ENCODE assay signal across 14 cellular contexts in the genomic region with DNA sequence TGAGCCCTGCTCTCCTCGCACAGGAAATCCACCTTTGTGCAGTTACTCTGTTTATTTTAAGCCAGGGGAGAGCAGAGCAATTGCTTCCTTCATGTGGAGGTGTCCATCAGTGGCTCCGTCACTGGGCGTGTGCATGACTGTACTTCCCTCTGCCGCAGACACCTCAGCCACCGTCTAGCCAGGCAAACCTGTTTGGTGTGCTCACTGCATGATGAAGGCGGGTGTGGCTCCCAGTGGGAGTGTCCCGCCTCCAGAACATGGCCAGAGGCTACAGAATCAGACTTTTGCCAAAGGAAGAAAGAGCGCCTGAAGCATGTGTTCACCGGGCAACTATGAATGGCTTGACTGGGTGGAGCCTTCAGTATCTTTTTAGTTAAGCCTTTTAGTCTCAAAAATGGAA. TPM values are rescaled to one million over a fixed set of nuclear protein-coding genes. Genes with fewer than 3 reads are reported as not detected.
DNase-seq lines count a peak whose midpoint lies in the region; ATAC-seq, FAIRE-seq and TF ChIP-seq lines count a peak whose summit lies in the region.
"Had no signal": no experiment of that assay in that cellular context is flagged by ENCODE, and none has a peak within 500 bp of the region (broad histone marks: within the 10 kb centered on the region; RNA-seq: fewer than 3 reads in every experiment).

No MANE protein-coding gene starts in this region.

- H3K27me3 ChIP-seq in mucosa of rectum (ENCODE audit: control insufficient read depth in 2 of 2, insufficient read depth in 2 of 2, low read length in 2 of 2) (no peaks in the 10 kb centered on the region), gastrocnemius medialis (no peaks in the 10 kb centered on the region)
- H3K27me3 ChIP-seq: right lobe of liver, SJSA1 had no signal

- no peak overlapping the region for H3K9ac ChIP-seq in mucosa of rectum (ENCODE audit: low read depth in 1 of 2, low read length in 2 of 2)

- no peaks in the 10 kb centered on the region for H3K9me3 Mint-ChIP-seq in activated T-helper 17 cell treated with anti-CD3 and anti-CD28 coated beads, Interleukin-2, amount 50 U/mL, for 72 hours
- H3K9me3 Mint-ChIP-seq: memory B cell had no signal

- TF ChIP-seq POLR2A in GM12892 (IDR thresholded peaks at IDR 0.05; ENCODE audit: low read depth, low read length) (no peak), gastrocnemius medialis (IDR thresholded peaks at IDR 0.05) (no peak)

- H3K9me3 ChIP-seq in mucosa of rectum (ENCODE audit: control insufficient read depth in 2 of 2, low read length in 2 of 2) = no peaks in the 10 kb centered on the region
- H3K9me3 ChIP-seq in gastrocnemius medialis = no peaks in the 10 kb centered on the region
- H3K9me3 ChIP-seq: right lobe of liver, SJSA1 had no signal

- TF ChIP-seq CTCF in gastrocnemius medialis (IDR thresholded peaks at IDR 0.05 in 4 of 5, conservative IDR thresholded peaks at IDR 0.05 in 1 of 5) = no peak

- H3K4me3 ChIP-seq in mucosa of rectum (ENCODE audit: low read length in 2 of 2) (no peak overlapping the region), gastrocnemius medialis (no peak overlapping the region)
- H3K4me3 ChIP-seq: right lobe of liver, SJSA1 had no signal

- intact Hi-C loops in gastrocnemius medialis (cut with DNase I; ENCODE audit: low total_unique reads) = no loop called here

- H3K27me3 Mint-ChIP-seq in activated T-helper 17 cell treated with anti-CD3 and anti-CD28 coated beads, Interleukin-2, amount 50 U/mL, for 72 hours = peaks cover 7% of the 10 kb centered on the region

- no peaks in the 10 kb centered on the region for H3K4me1 Mint-ChIP-seq in activated T-helper 17 cell treated with anti-CD3 and anti-CD28 coated beads, Interleukin-2, amount 50 U/mL, for 72 hours
- H3K4me1 Mint-ChIP-seq: memory B cell had no signal

- no peaks in the 10 kb centered on the region for H3K36me3 Mint-ChIP-seq in activated T-helper 17 cell treated with anti-CD3 and anti-CD28 coated beads, Interleukin-2, amount 50 U/mL, for 72 hours (ENCODE audit: low read depth)
- H3K36me3 Mint-ChIP-seq: memory B cell had no signal

- in situ Hi-C loops in T47D (cut with HindIII; ENCODE audit: low pct_unique_long_range_greater_than_20kb, low sequenced_read_pairs) = no loop called here
- in situ Hi-C loops in gastrocnemius medialis (cut with MboI; ENCODE audit: low sequenced_read_pairs in 4 of 4) = no loop called here

- no peak overlapping the region for H3K4me3 Mint-ChIP-seq in activated T-helper 17 cell treated with anti-CD3 and anti-CD28 coated beads, Interleukin-2, amount 50 U/mL, for 72 hours
- H3K4me3 Mint-ChIP-seq: memory B cell had no signal

- H3K27ac Mint-ChIP-seq in activated T-helper 17 cell treated with anti-CD3 and anti-CD28 coated beads, Interleukin-2, amount 50 U/mL, for 72 hours = no peak overlapping the region
- H3K27ac Mint-ChIP-seq: memory B cell had no signal

- H3K27ac ChIP-seq in mucosa of rectum (ENCODE audit: low read depth in 2 of 2, low read length in 2 of 2) (peak overlapping the region; percentile 56 to 57), gastrocnemius medialis (no peak overlapping the region)
- H3K27ac ChIP-seq: right lobe of liver, SJSA1 had no signal

- DNase-seq in DMS153 treated with DMSO at 0.1 percent for 48 hours (lab: John Stamatoyannopoulos, UW; ENCODE audit: unreplicated experiment) = peak; percentile 91
- peak; percentile 64 for DNase-seq in NCI-H2029 (lab: John Stamatoyannopoulos, UW)
- peak; percentile 83 to 99 for DNase-seq in T47D (ENCODE audit: low read depth in 1 of 2, low spot score in 1 of 2)
- no peak for DNase-seq in GM12892 (ENCODE audit: insufficient read length)
- DNase-seq in NCI-H2227 (lab: John Stamatoyannopoulos, UW; ENCODE audit: unreplicated experiment) = no peak
- no peak for DNase-seq in gastrocnemius medialis
- DNase-seq: anterior cingulate cortex, NCI-H187, right lobe of liver had no signal

- ATAC-seq in activated T-helper 17 cell treated with anti-CD3 and anti-CD28 coated beads, Interleukin-2, amount 50 U/mL, for 72 hours (replicated peaks) = no peak
- no peak for ATAC-seq in gastrocnemius medialis

- FAIRE-seq in GM12892 (lab: Jason Lieb, UNC) = no peak

- no peaks in the 10 kb centered on the region for H3K36me3 ChIP-seq in mucosa of rectum (ENCODE audit: control insufficient read depth in 2 of 2, insufficient read depth in 2 of 2, low read length in 2 of 2)
- no peaks in the 10 kb centered on the region for H3K36me3 ChIP-seq in gastrocnemius medialis
- H3K36me3 ChIP-seq: right lobe of liver, SJSA1 had no signal

- no peaks in the 10 kb centered on the region for H3K4me1 ChIP-seq in mucosa of rectum (ENCODE audit: control insufficient read depth in 2 of 2, insufficient read depth in 2 of 2, low read length in 2 of 2)
- no peaks in the 10 kb centered on the region for H3K4me1 ChIP-seq in gastrocnemius medialis
- H3K4me1 ChIP-seq: right lobe of liver had no signal

RNA-seq across cellular contexts. Expression of a gene that starts 26.1 kb away (rescaled TPM):
- polyA plus RNA-seq in GM12892 (2012; ENCODE audit: missing spikeins) = 0.30 TPM
- total RNA-seq in activated T-helper 17 cell treated with anti-CD3 and anti-CD28 coated beads, Interleukin-2, amount 50 U/mL, for 72 hours = under 1 TPM; 0.04 to 0.05 TPM
- 1 to 10 TPM in 3 of 4 donors, under 1 TPM in 1; 0.78 to 1.8 (median 1.4) TPM for total RNA-seq in gastrocnemius medialis
- total RNA-seq: activated CD8-positive, alpha-beta memory T cell treated with anti-CD3 and anti-CD28 coated beads for 36 hours had no signal

Comparison
In these comparisons a context has a peak if more than half of its experiments do, and no peak if none do; other contexts are left out.
1. DNase-seq: peak in DMS153 treated with DMSO at 0.1 percent for 48 hours (single experiment), NCI-H2029 (single experiment) and T47D (2 of 2); none in GM12892 (single experiment), NCI-H2227 (single experiment) and gastrocnemius medialis (0 of 2).
2. H3K27ac ChIP-seq: peak in mucosa of rectum (2 of 2); none in gastrocnemius medialis (0 of 4).